10 cellular contexts compared by ENCODE assay signal in genomic region chr1:189305279-189305678, GRCh38.
"Had no signal": no experiment of that assay in that cellular context is flagged by ENCODE, and none has a peak within 500 bp of the region (broad histone marks: within the 10 kb centered on the region; RNA-seq: fewer than 3 reads in every experiment).

No MANE protein-coding gene starts in this region.

- H3K9ac ChIP-seq: GM23248 had no signal

- H3K36me3 ChIP-seq: HAP-1 had no signal

- H2AFZ ChIP-seq: GM23248, GM23338 had no signal

- H3K27ac ChIP-seq: GM23248 had no signal

- H3K9me3 ChIP-seq: HAP-1 had no signal

- H3K4me3 ChIP-seq: GM23248, GM23338, HAP-1 had no signal

- H3K4me1 ChIP-seq: HAP-1 had no signal

- DNase-seq: GM23248, GOT3, H7, H9, HCEC 1CT, HFFc6 had no signal

- FAIRE-seq: H1, H54 had no signal

- H3K4me2 ChIP-seq: GM23338 had no signal
